In genomic region chr3:48372862-48373435, GRCh38 we compare ENCODE assay signal across 20 cellular contexts. TPM values are rescaled to one million over a fixed set of nuclear protein-coding genes. Genes with fewer than 3 reads are reported as not detected.
DNase-seq lines count a peak whose midpoint lies in the region; ATAC-seq and TF ChIP-seq lines count a peak whose summit lies in the region.
"Had no signal": no experiment of that assay in that cellular context is flagged by ENCODE, and none has a peak within 500 bp of the region (broad histone marks: within the 10 kb centered on the region; RNA-seq: fewer than 3 reads in every experiment).

No MANE protein-coding gene starts in this region.

- 14 to 29% methylated on average over 5 of the region's 5 CpGs for WGBS in body of pancreas, 2 donors
- no CpG with 5 or more reads among the region's 5 CpGs for WGBS in neuronal stem cell (ENCODE audit: extremely low coverage in 2 of 2, insufficient read length in 2 of 2, insufficient replicate concordance in 1 of 2), 2 donors

- no peak for TF ChIP-seq POLR2A in body of pancreas (IDR thresholded peaks at IDR 0.05)

- DNase-seq in NCI-H510A treated with DMSO at 0.1 percent for 48 hours (lab: John Stamatoyannopoulos, UW) (peak; percentile 59), NCI-H510A (lab: John Stamatoyannopoulos, UW) (no peak), MM.1S (no peak), body of pancreas (no peak), neuronal stem cell (ENCODE audit: low spot score) (no peak), AG08395 (ENCODE audit: low spot score) (no peak), NCI-H2081 treated with DMSO at 0.1 percent for 48 hours (lab: John Stamatoyannopoulos, UW) (no peak)
- DNase-seq in effector memory CD4-positive, alpha-beta T cell = no peak
- DNase-seq: CD8-positive, alpha-beta memory T cell; DMS79 treated with DMSO at 0.1 percent for 48 hours; H7; NCI-H1436; NCI-H2029 treated with DMSO at 0.1 percent for 48 hours; NCI-H748 treated with DMSO at 0.1 percent for 48 hours; SHP77 treated with DMSO at 0.1 percent for 48 hours had no signal

- H3K79me1 ChIP-seq in neuronal stem cell (ENCODE audit: low read depth, low read length) = no peaks in the 10 kb centered on the region

- no peak for ATAC-seq in body of pancreas

- intact Hi-C loops in body of pancreas (cut with DNase I) = no loop called here

- H3K27ac ChIP-seq in MM.1S (ENCODE audit: low read length) (no peak overlapping the region; the same call in 1 of the 2 replicates), body of pancreas (peak overlapping the region; percentile 77 to 87 (median 82)), neuronal stem cell (replicated peaks; ENCODE audit: low read length) (no peak overlapping the region)
- H3K27ac ChIP-seq in effector memory CD4-positive, alpha-beta T cell (ENCODE audit: insufficient read depth, low read length, poor library complexity, severe bottlenecking) = no peak overlapping the region
- H3K27ac ChIP-seq: BLaER1 treated with 17β-estradiol and CSF1 and Interleukin-3, amounts not matched to agents 10 nM and 100 nM had no signal

- H2BK15ac ChIP-seq in neuronal stem cell (ENCODE audit: low read length) = no peak overlapping the region

- 0 out of 2 replicates have a peak, but pooled peaks cover 4% of the 10 kb centered on the region for H3F3A ChIP-seq in MM.1S (ENCODE audit: insufficient read depth, low read length)

- H3K4me3 ChIP-seq in MM.1S (ENCODE audit: low read length) (peak overlapping the region; percentile 13; the same call in 1 of the 2 replicates), body of pancreas (no peak overlapping the region), neuronal stem cell (ENCODE audit: low read length in 2 of 2) (no peak overlapping the region)
- no peak overlapping the region for H3K4me3 ChIP-seq in effector memory CD4-positive, alpha-beta T cell (ENCODE audit: insufficient read depth, low read depth, low read length, poor library complexity, severe bottlenecking)
- H3K4me3 ChIP-seq: BLaER1 treated with 17β-estradiol and CSF1 and Interleukin-3, amounts not matched to agents 10 nM and 100 nM had no signal

- no peaks in the 10 kb centered on the region for H3K27me3 ChIP-seq in MM.1S (replicated peaks; ENCODE audit: insufficient read depth, low read length)
- H3K27me3 ChIP-seq in body of pancreas = no peaks in the 10 kb centered on the region
- peaks cover 0 to 13% (median 0%) of the 10 kb centered on the region in 3 experiments for H3K27me3 ChIP-seq in neuronal stem cell (ENCODE audit: control insufficient read depth in 3 of 3, insufficient read depth in 3 of 3, low read depth in 1 of 3, low read length in 3 of 3)
- H3K27me3 ChIP-seq in effector memory CD4-positive, alpha-beta T cell (replicated peaks; ENCODE audit: control insufficient read depth, insufficient read depth, low read length, poor library complexity, severe bottlenecking) = no peaks in the 10 kb centered on the region
- H3K27me3 ChIP-seq: BLaER1 treated with 17β-estradiol and CSF1 and Interleukin-3, amounts not matched to agents 10 nM and 100 nM had no signal

- H3K79me2 ChIP-seq in MM.1S (ENCODE audit: low read length) = no peaks in the 10 kb centered on the region

- no peak overlapping the region for H2AK5ac ChIP-seq in neuronal stem cell (ENCODE audit: low read depth, low read length)

- H3K4me2 ChIP-seq in MM.1S (ENCODE audit: low read depth, low read length) (peak overlapping the region; percentile 46), neuronal stem cell (ENCODE audit: insufficient read depth, low read length, poor library complexity, severe bottlenecking) (no peak overlapping the region)
- H3K4me2 ChIP-seq: BLaER1 treated with 17β-estradiol and CSF1 and Interleukin-3, amounts not matched to agents 10 nM and 100 nM had no signal

- H3K9me3 ChIP-seq in MM.1S (replicated peaks; ENCODE audit: insufficient read depth, low read length) = no peaks in the 10 kb centered on the region
- no peaks in the 10 kb centered on the region for H3K9me3 ChIP-seq in body of pancreas
- H3K9me3 ChIP-seq in neuronal stem cell (replicated peaks in 1 of 2; ENCODE audit: control insufficient read depth in 2 of 2, insufficient read depth in 1 of 2, low read depth in 1 of 2, low read length in 2 of 2) = no peaks in the 10 kb centered on the region
- H3K9me3 ChIP-seq in effector memory CD4-positive, alpha-beta T cell (ENCODE audit: control insufficient read depth, low read length) = no peaks in the 10 kb centered on the region
- H3K9me3 ChIP-seq: BLaER1 treated with 17β-estradiol and CSF1 and Interleukin-3, amounts not matched to agents 10 nM and 100 nM had no signal

- no peak overlapping the region for H3K18ac ChIP-seq in neuronal stem cell (ENCODE audit: low read length)

- H2BK5ac ChIP-seq in neuronal stem cell (ENCODE audit: low read length) = no peak overlapping the region

- no peak overlapping the region for H3K9ac ChIP-seq in MM.1S (ENCODE audit: low read length)
- no peak overlapping the region for H3K9ac ChIP-seq in neuronal stem cell (ENCODE audit: low read depth, low read length, poor library complexity)
- H3K9ac ChIP-seq: BLaER1 treated with 17β-estradiol and CSF1 and Interleukin-3, amounts not matched to agents 10 nM and 100 nM had no signal

- no peak overlapping the region for H3K23ac ChIP-seq in neuronal stem cell (ENCODE audit: low read depth, low read length, poor library complexity)

- H2AFZ ChIP-seq in MM.1S (ENCODE audit: low read length) (peak overlapping the region; percentile 51), neuronal stem cell (ENCODE audit: low read length) (no peak overlapping the region)

- no peak overlapping the region for H2BK120ac ChIP-seq in neuronal stem cell (ENCODE audit: low read depth, low read length)

- no peaks in the 10 kb centered on the region for H4K20me1 ChIP-seq in MM.1S (ENCODE audit: insufficient read depth, low read length)
- H4K20me1 ChIP-seq: BLaER1 treated with 17β-estradiol and CSF1 and Interleukin-3, amounts not matched to agents 10 nM and 100 nM had no signal

- H3K14ac ChIP-seq in neuronal stem cell (ENCODE audit: low read length) = no peak overlapping the region

- H3K36me3 ChIP-seq in MM.1S (replicated peaks; ENCODE audit: insufficient read depth, low read length) (no peaks in the 10 kb centered on the region), body of pancreas (replicated peaks in 1 of 2; ENCODE audit: insufficient read depth in 1 of 2, low read depth in 2 of 2) (no peaks in the 10 kb centered on the region), neuronal stem cell (replicated peaks in 1 of 2; ENCODE audit: control insufficient read depth in 2 of 2, insufficient read depth in 2 of 2, low read length in 2 of 2) (no peaks in the 10 kb centered on the region)
- H3K36me3 ChIP-seq in effector memory CD4-positive, alpha-beta T cell (ENCODE audit: control insufficient read depth, insufficient read depth, low read length) = no peaks in the 10 kb centered on the region
- H3K36me3 ChIP-seq: BLaER1 treated with 17β-estradiol and CSF1 and Interleukin-3, amounts not matched to agents 10 nM and 100 nM had no signal

- no peak overlapping the region for H4K91ac ChIP-seq in neuronal stem cell (ENCODE audit: low read depth, low read length, poor library complexity)

- H3K9me2 ChIP-seq in MM.1S (replicated peaks; ENCODE audit: insufficient read depth, low read length) = no peaks in the 10 kb centered on the region

- H3K4ac ChIP-seq in neuronal stem cell (ENCODE audit: low read length) = no peak overlapping the region

- H3K4me1 ChIP-seq in MM.1S (ENCODE audit: low read length) = peaks cover 6% of the 10 kb centered on the region; the same call in 1 of the 2 replicates
- peaks cover 55% of the 10 kb centered on the region for H3K4me1 ChIP-seq in body of pancreas
- H3K4me1 ChIP-seq in neuronal stem cell (ENCODE audit: control insufficient read depth in 2 of 2, insufficient read depth in 1 of 2, low read depth in 1 of 2, low read length in 2 of 2) = peaks cover 3 to 12% of the 10 kb centered on the region in 2 donors
- no peaks in the 10 kb centered on the region for H3K4me1 ChIP-seq in effector memory CD4-positive, alpha-beta T cell (ENCODE audit: control insufficient read depth, insufficient read depth, low read length, poor library complexity, severe bottlenecking)
- H3K4me1 ChIP-seq: BLaER1 treated with 17β-estradiol and CSF1 and Interleukin-3, amounts not matched to agents 10 nM and 100 nM had no signal

- H2BK12ac ChIP-seq in neuronal stem cell (ENCODE audit: low read length) = no peak overlapping the region

- no peak for TF ChIP-seq CTCF in MM.1S (IDR thresholded peaks at IDR 0.05; ENCODE audit: low read length)
- TF ChIP-seq CTCF in body of pancreas (IDR thresholded peaks at IDR 0.05) = no peak

- peak overlapping the region; percentile 32 for H4K8ac ChIP-seq in neuronal stem cell (ENCODE audit: low read depth, low read length)

RNA-seq across cellular contexts. Expression of gene FBXW12, which starts 0.9 kb away (rescaled TPM):
- total RNA-seq in body of pancreas = 10 to 100 TPM in 1 of 2 donors, 1 to 10 TPM in 1; 3.4 to 23.7 TPM
- 0.85 TPM for polyA plus RNA-seq in neuronal stem cell (2013, experiment 1 of 2)
- 0.84 TPM for polyA plus RNA-seq in neuronal stem cell (2013, experiment 2 of 2)
- total RNA-seq: A172; CD8-positive, alpha-beta memory T cell; HT1080; RPMI7951 had no signal
- polyA plus RNA-seq: CD8-positive, alpha-beta memory T cell had no signal

RNA-seq across cellular contexts. Expression of gene SPINK8, which starts 39.5 kb away (rescaled TPM):
- total RNA-seq in body of pancreas = not detected
- not detected for polyA plus RNA-seq in neuronal stem cell (2013, experiment 1 of 2)
- not detected for polyA plus RNA-seq in neuronal stem cell (2013, experiment 2 of 2)
- total RNA-seq: A172; CD8-positive, alpha-beta memory T cell; G401; H7; HT1080; RPMI7951 had no signal
- polyA plus RNA-seq: CD8-positive, alpha-beta memory T cell had no signal

RNA-seq across cellular contexts. Expression of gene PLXNB1, which starts 56.9 kb away (rescaled TPM):
- 100 to 1,000 TPM; 118 to 311 TPM for total RNA-seq in body of pancreas
- 99.5 TPM for polyA plus RNA-seq in neuronal stem cell (2013, experiment 1 of 2)
- polyA plus RNA-seq in neuronal stem cell (2013, experiment 2 of 2) = 94.2 TPM

Comparison
In these comparisons a context has a peak if more than half of its experiments do, and no peak if none do; other contexts are left out.
1. H3K27ac ChIP-seq: peak in body of pancreas (4 of 4); none in MM.1S (single experiment), neuronal stem cell (single experiment) and effector memory CD4-positive, alpha-beta T cell (single experiment).